Comparison of ENCODE assay signal across 11 cellular contexts in genomic region chr20:62119591-62120364, GRCh38. TPM values are rescaled to one million over a fixed set of nuclear protein-coding genes. Genes with fewer than 3 reads are reported as not detected.
DNase-seq lines count a peak whose midpoint lies in the region; ATAC-seq and TF ChIP-seq lines count a peak whose summit lies in the region.
"Had no signal": no experiment of that assay in that cellular context is flagged by ENCODE, and none has a peak within 500 bp of the region (broad histone marks: within the 10 kb centered on the region; RNA-seq: fewer than 3 reads in every experiment).

No MANE protein-coding gene starts in this region.

- H3K27ac ChIP-seq in lower lobe of right lung: peak overlapping the region; percentile 90
- peak overlapping the region; percentile 42 for H3K27ac ChIP-seq in upper lobe of right lung

- peaks cover 25% of the 10 kb centered on the region for H3K4me1 ChIP-seq in lower lobe of right lung
- peaks cover 15% of the 10 kb centered on the region for H3K4me1 ChIP-seq in upper lobe of right lung

- ATAC-seq in Right ventricle myocardium superior (ENCODE audit: poor library complexity) (peak; percentile 37), left cardiac atrium (no peak), lower lobe of right lung (peak; percentile 1 to 7), upper lobe of right lung (peak; percentile 4), HG03520 (IDR thresholded peaks at IDR 0.05; ENCODE audit: unreplicated experiment) (no peak)

- TF ChIP-seq CTCF in lower lobe of right lung (IDR thresholded peaks at IDR 0.05) (no peak), upper lobe of right lung (IDR thresholded peaks at IDR 0.05) (no peak)

- DNase-seq in Right ventricle myocardium superior (peak; percentile 73), left cardiac atrium (no peak), lower lobe of right lung (peak; percentile 76), upper lobe of right lung (peak; percentile 77), middle frontal gyrus (ENCODE audit: extremely low spot score, low spot score) (no peak)
- DNase-seq: activated T-cell treated with anti-CD3 and anti-CD28 coated beads, Interleukin-2, amount 50 U/mL, for 1 hour; central memory CD4-positive, alpha-beta T cell; NCI-H2081 treated with DMSO at 0.1 percent for 48 hours; T1000; trophoblast cell had no signal

- H3K9me3 ChIP-seq in lower lobe of right lung: no peaks in the 10 kb centered on the region
- H3K9me3 ChIP-seq in upper lobe of right lung: no peaks in the 10 kb centered on the region

- peaks cover 7% of the 10 kb centered on the region for H3K27me3 ChIP-seq in lower lobe of right lung (ENCODE audit: low read depth)
- no peaks in the 10 kb centered on the region for H3K27me3 ChIP-seq in upper lobe of right lung

- H3K36me3 ChIP-seq in lower lobe of right lung: peaks cover 6% of the 10 kb centered on the region
- H3K36me3 ChIP-seq in upper lobe of right lung: peaks cover 5% of the 10 kb centered on the region

- intact Hi-C loops in Right ventricle myocardium superior (cut with DNase I): loop anchor here (5.0 kb wide), 1 partner anchor 52 kb away; the partner anchor contains the start of gene TAF4
- intact Hi-C loops in left cardiac atrium (cut with DNase I): loop anchor here in 1 of 2 donors (10.0 kb wide), 1 partner anchor 55 kb away; the partner anchor contains the start of gene TAF4
- intact Hi-C loops in lower lobe of right lung (cut with DNase I): no loop called here
- intact Hi-C loops in upper lobe of right lung (cut with DNase I): no loop called here

- no peak overlapping the region for H3K4me3 ChIP-seq in lower lobe of right lung
- H3K4me3 ChIP-seq in upper lobe of right lung: no peak overlapping the region

RNA-seq across cellular contexts. Expression of gene LSM14B, which starts 2.5 kb away (rescaled TPM):
- total RNA-seq in Right ventricle myocardium superior (51.7 TPM), left cardiac atrium (10 to 100 TPM; 36.8 to 38.1 TPM), lower lobe of right lung (36.8 TPM), upper lobe of right lung (35.1 TPM)

RNA-seq across cellular contexts. Expression of gene PSMA7, which starts 23.4 kb away (rescaled TPM):
- total RNA-seq in Right ventricle myocardium superior (239 TPM), left cardiac atrium (100 to 1,000 TPM; 174 to 210 TPM), lower lobe of right lung (223 TPM), upper lobe of right lung (209 TPM)

RNA-seq across cellular contexts. Expression of gene SS18L1, which starts 23.8 kb away (rescaled TPM):
- total RNA-seq in Right ventricle myocardium superior (8.9 TPM), left cardiac atrium (1 to 10 TPM; 7.6 to 7.7 TPM), lower lobe of right lung (17.8 TPM), upper lobe of right lung (12.6 TPM)

RNA-seq across cellular contexts. Expression of gene TAF4, which starts 54.1 kb away (rescaled TPM):
- total RNA-seq in Right ventricle myocardium superior (11.6 TPM), left cardiac atrium (1 to 10 TPM; 8.8 to 9.3 TPM), lower lobe of right lung (17.6 TPM), upper lobe of right lung (19.6 TPM)

Comparison
In these comparisons a context has a peak if more than half of its experiments do, and no peak if none do; other contexts are left out.
1. ATAC-seq: peak in Right ventricle myocardium superior (single experiment), lower lobe of right lung (2 of 2) and upper lobe of right lung (single experiment); none in left cardiac atrium (0 of 2) and HG03520 (single experiment).
2. DNase-seq: peak in Right ventricle myocardium superior (single experiment), lower lobe of right lung (single experiment) and upper lobe of right lung (single experiment); none in left cardiac atrium (single experiment) and middle frontal gyrus (single experiment).